15 cellular contexts compared by ENCODE assay signal in the genomic region with DNA sequence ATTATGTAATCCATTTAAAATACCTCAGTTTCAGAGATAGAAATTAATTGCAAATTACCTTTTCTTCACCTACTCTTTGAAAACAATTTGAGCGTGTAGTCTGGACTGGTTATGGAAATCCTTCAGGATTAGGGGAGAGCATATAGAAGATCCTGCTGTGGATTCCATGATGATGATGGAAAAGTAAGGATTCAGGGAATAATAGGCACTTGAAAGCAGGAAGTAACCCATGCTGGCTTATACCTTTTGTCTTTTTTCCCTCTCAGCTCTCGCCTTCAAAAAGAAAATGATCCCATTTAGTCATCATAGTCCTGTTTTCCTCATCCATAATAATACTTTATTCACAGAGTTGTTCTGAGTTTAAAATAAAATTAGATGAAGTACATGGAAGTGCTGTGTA. TPM values are rescaled to one million over a fixed set of nuclear protein-coding genes. Genes with fewer than 3 reads are reported as not detected.
A peak's percentile ranks its signal among the peaks of the same experiment; 100 is the strongest.
DNase-seq lines count a peak whose midpoint lies in the region; ATAC-seq and TF ChIP-seq lines count a peak whose summit lies in the region.
"Had no signal": no experiment of that assay in that cellular context is flagged by ENCODE, and none has a peak within 500 bp of the region (broad histone marks: within the 10 kb centered on the region; RNA-seq: fewer than 3 reads in every experiment).

No MANE protein-coding gene starts in this region.

- no peaks in the 10 kb centered on the region for H3K27me3 Mint-ChIP-seq in activated naive CD8-positive, alpha-beta T cell treated with anti-CD3 and anti-CD28 coated beads, Interleukin-2, amount 10 ng/mL, durations not matched to agents 7 days and 5 days
- peaks cover 4% of the 10 kb centered on the region for H3K27me3 Mint-ChIP-seq in neural crest cell (ENCODE audit: low read depth)

- POLR2A ChIA-PET in activated naive CD8-positive, alpha-beta T cell treated with anti-CD3 and anti-CD28 coated beads, Interleukin-2, amount 10 ng/mL, durations not matched to agents 7 days and 5 days (lab: Charles Lee): no interaction called here

- H4K20me1 ChIP-seq in Loucy (ENCODE audit: insufficient read depth, low read length, poor library complexity, severe bottlenecking): peaks cover 42% of the 10 kb centered on the region

- H3K4me1 ChIP-seq in Loucy (ENCODE audit: insufficient read depth, low read length, poor library complexity, severe bottlenecking) (peaks cover 22% of the 10 kb centered on the region), ovary (ENCODE audit: insufficient read depth) (peaks cover 17% of the 10 kb centered on the region)

- intact Hi-C loops in ovary (cut with DNase I): no loop called here

- H3K36me3 Mint-ChIP-seq in activated naive CD8-positive, alpha-beta T cell treated with anti-CD3 and anti-CD28 coated beads, Interleukin-2, amount 10 ng/mL, durations not matched to agents 7 days and 5 days: peaks cover 1% of the 10 kb centered on the region
- H3K36me3 Mint-ChIP-seq in neural crest cell (ENCODE audit: low read depth): no peaks in the 10 kb centered on the region

- H3K36me3 ChIP-seq in Loucy (ENCODE audit: insufficient read depth, low read length) (no peaks in the 10 kb centered on the region), ovary (no peaks in the 10 kb centered on the region)
- H3K36me3 ChIP-seq: tibial artery had no signal

- no peak for TF ChIP-seq CTCF in Loucy (conservative IDR thresholded peaks at IDR 0.05; ENCODE audit: low read length)
- no peak for TF ChIP-seq CTCF in neural crest cell (conservative IDR thresholded peaks at IDR 0.05)
- TF ChIP-seq CTCF in ovary (IDR thresholded peaks at IDR 0.05): no peak

- H3K4me3 ChIP-seq in Loucy (ENCODE audit: low read length, poor library complexity, severe bottlenecking) (no peak overlapping the region), ovary (no peak overlapping the region)
- H3K4me3 ChIP-seq: hepatocyte, tibial artery had no signal

- no peaks in the 10 kb centered on the region for H3F3A ChIP-seq in Loucy (ENCODE audit: low read depth)

- H3K27ac ChIP-seq in ovary: no peak overlapping the region
- H3K27ac ChIP-seq: 22Rv1, hepatocyte, tibial artery had no signal

- TF ChIP-seq POLR2A in ovary (IDR thresholded peaks at IDR 0.05): no peak

- TF ChIP-seq EP300 in ovary (IDR thresholded peaks at IDR 0.05): no peak

- no peak for ATAC-seq in activated naive CD8-positive, alpha-beta T cell treated with anti-CD3 and anti-CD28 coated beads, Interleukin-2, amount 10 ng/mL, durations not matched to agents 7 days and 5 days (ENCODE audit: low read depth)
- no peak for ATAC-seq in HG03571 (IDR thresholded peaks at IDR 0.05; ENCODE audit: unreplicated experiment)

- no peak overlapping the region for H2AFZ ChIP-seq in Loucy (ENCODE audit: low read length)
- H2AFZ ChIP-seq: hepatocyte had no signal

- H3K27me3 ChIP-seq in Loucy (ENCODE audit: insufficient read depth, low read length, poor library complexity, severe bottlenecking) (no peaks in the 10 kb centered on the region), ovary (no peaks in the 10 kb centered on the region)
- H3K27me3 ChIP-seq: hepatocyte, tibial artery had no signal

- H3K4me2 ChIP-seq in Loucy (ENCODE audit: low read depth, low read length, poor library complexity, severe bottlenecking): peak overlapping the region; percentile 38

- DNase-seq in DMS53 (lab: John Stamatoyannopoulos, UW) (peak; percentile 52), DMS53 treated with DMSO at 0.1 percent for 48 hours (lab: John Stamatoyannopoulos, UW; ENCODE audit: unreplicated experiment) (no peak), neural crest cell (ENCODE audit: low read depth, low spot score) (no peak), ovary (no peak), G401 (ENCODE audit: low spot score) (no peak)
- DNase-seq in activated naive CD8-positive, alpha-beta T cell treated with anti-CD3 and anti-CD28 coated beads, Interleukin-2, amount 10 ng/mL, durations not matched to agents 7 days and 5 days: no peak
- DNase-seq: activated CD4-positive, CD25-positive, alpha-beta regulatory T cell treated with anti-CD3 and anti-CD28 coated beads, Interleukin-2, amount 50 U/mL, for 72 hours; COR-L47; Kasumi-1; NCI-H187 treated with DMSO at 0.1 percent for 48 hours; tibial artery had no signal

- peaks cover 27% of the 10 kb centered on the region for H3K4me1 Mint-ChIP-seq in activated naive CD8-positive, alpha-beta T cell treated with anti-CD3 and anti-CD28 coated beads, Interleukin-2, amount 10 ng/mL, durations not matched to agents 7 days and 5 days
- peaks cover 36% of the 10 kb centered on the region for H3K4me1 Mint-ChIP-seq in neural crest cell

- in situ Hi-C loops in G401 (cut with HindIII; ENCODE audit: low sequenced_read_pairs): no loop called here

- no peaks in the 10 kb centered on the region for H3K9me2 ChIP-seq in Loucy (replicated peaks; ENCODE audit: low read depth, low read length)

- peak overlapping the region; percentile 37 for H3K27ac Mint-ChIP-seq in activated naive CD8-positive, alpha-beta T cell treated with anti-CD3 and anti-CD28 coated beads, Interleukin-2, amount 10 ng/mL, durations not matched to agents 7 days and 5 days
- H3K27ac Mint-ChIP-seq in neural crest cell (ENCODE audit: unreplicated experiment): no peak overlapping the region

- no peaks in the 10 kb centered on the region for H3K9me3 Mint-ChIP-seq in activated naive CD8-positive, alpha-beta T cell treated with anti-CD3 and anti-CD28 coated beads, Interleukin-2, amount 10 ng/mL, durations not matched to agents 7 days and 5 days
- H3K9me3 Mint-ChIP-seq in neural crest cell: no peaks in the 10 kb centered on the region

- H3K79me2 ChIP-seq in Loucy (ENCODE audit: insufficient read depth, low read length): peaks cover 67% of the 10 kb centered on the region

- H3K9ac ChIP-seq in Loucy (ENCODE audit: low read depth, low read length, poor library complexity, severe bottlenecking): no peak overlapping the region

- WGBS in ovary, 3 donors: 89 to 92% (median 89%) methylated on average over 2 of the region's 2 CpGs

- peak overlapping the region; percentile 23 for H3K4me3 Mint-ChIP-seq in activated naive CD8-positive, alpha-beta T cell treated with anti-CD3 and anti-CD28 coated beads, Interleukin-2, amount 10 ng/mL, durations not matched to agents 7 days and 5 days
- peak overlapping the region; percentile 20 for H3K4me3 Mint-ChIP-seq in neural crest cell

- no peaks in the 10 kb centered on the region for H3K9me3 ChIP-seq in Loucy (ENCODE audit: insufficient read depth, low read depth, low read length)
- H3K9me3 ChIP-seq in ovary: no peaks in the 10 kb centered on the region
- H3K9me3 ChIP-seq: tibial artery had no signal

RNA-seq across cellular contexts. Expression of gene HBP1, which starts 4.4 kb away (rescaled TPM):
- total RNA-seq in activated naive CD8-positive, alpha-beta T cell treated with anti-CD3 and anti-CD28 coated beads, Interleukin-2, amount 10 ng/mL, durations not matched to agents 7 days and 5 days: 10 to 100 TPM; 56.4 to 58.3 TPM
- total RNA-seq in neural crest cell: 15.7 and 15.8 TPM in 2 replicates
- 100 to 1,000 TPM in 2 of 7 donors, 10 to 100 TPM in 5; 31.8 to 121 (median 55.4) TPM for total RNA-seq in ovary
- polyA plus RNA-seq in ovary: 10 to 100 TPM; 77.4 to 86.3 TPM
- total RNA-seq in G401 (2014; rRNA removed; shearing (Covaris generic)): 31.3 and 47.8 TPM in 2 replicates
